In the genomic region with DNA sequence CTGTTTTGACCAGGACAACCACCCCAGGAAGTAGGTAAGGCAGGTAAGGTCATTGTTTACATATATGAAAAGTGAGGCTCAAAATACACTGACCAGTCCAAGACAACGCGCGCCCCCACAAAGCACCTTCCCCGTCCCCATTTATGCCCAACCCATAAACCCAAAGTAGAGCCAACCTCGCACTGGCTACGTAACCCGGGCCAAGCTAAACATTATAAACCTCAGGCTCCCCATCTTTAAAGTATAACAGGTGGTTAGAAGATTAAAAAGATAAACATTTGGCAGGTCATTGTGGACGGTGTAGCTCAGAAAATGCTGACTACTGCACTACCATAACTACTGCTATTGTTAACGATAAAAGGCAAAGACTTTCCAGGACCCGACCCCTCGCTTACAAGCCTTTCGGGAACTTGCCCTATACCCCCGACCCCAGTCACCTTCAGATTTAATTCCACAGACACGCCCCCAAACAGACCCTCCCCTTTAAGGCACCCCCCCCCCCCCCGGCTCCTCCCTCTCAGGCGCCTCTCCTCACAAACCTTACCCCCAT, we compare ENCODE assay signal across 8 cellular contexts. TPM values are rescaled to one million over a fixed set of nuclear protein-coding genes. Genes with fewer than 3 reads are reported as not detected.
DNase-seq lines count a peak whose midpoint lies in the region; ATAC-seq and TF ChIP-seq lines count a peak whose summit lies in the region.

No MANE protein-coding gene starts in this region.

- H3K4me1 ChIP-seq in OCI-LY7 (ENCODE audit: insufficient read depth, low read length, poor library complexity, severe bottlenecking): peaks cover 45% of the 10 kb centered on the region
- H3K4me1 ChIP-seq in mucosa of descending colon (ENCODE audit: low read depth): peaks cover 9% of the 10 kb centered on the region

- intact Hi-C loops in OCI-LY7 (cut with micrococcal nuclease; ENCODE audit: unreplicated experiment) (loop anchor here (1.0 kb wide), 2 partner anchors 23 to 42 kb away; a partner anchor contains a TSS), mucosa of descending colon (cut with DNase I, micrococcal nuclease) (no loop called here)

- no peaks in the 10 kb centered on the region for H3K9me2 ChIP-seq in OCI-LY7 (ENCODE audit: insufficient read depth, low read length)

- CTCF ChIA-PET in OCI-LY7 (lab: Charles Lee; ENCODE audit: unreplicated experiment): no interaction called here

- peaks cover 4% of the 10 kb centered on the region; the same call in 1 of the 2 replicates for H4K20me1 ChIP-seq in OCI-LY7 (ENCODE audit: insufficient read depth, low read length)

- no peak for TF ChIP-seq CTCF in OCI-LY7 (conservative IDR thresholded peaks at IDR 0.05; ENCODE audit: low read length)
- TF ChIP-seq CTCF in mucosa of descending colon (IDR thresholded peaks at IDR 0.05): no peak

- no peaks in the 10 kb centered on the region for H3K9me3 ChIP-seq in OCI-LY7 (ENCODE audit: low read length)
- H3K9me3 ChIP-seq in mucosa of descending colon: no peaks in the 10 kb centered on the region

- BruUV-seq in OCI-LY7 (replicated peaks; lab: Mats Ljungman, UMichigan): no TSS peak

- H3K27ac ChIP-seq in OCI-LY7 (ENCODE audit: low read depth, low read length, poor library complexity, severe bottlenecking): peak overlapping the region; percentile 62

- DNase-seq in NCI-H1092 treated with DMSO at 0.1 percent for 48 hours (lab: John Stamatoyannopoulos, UW): peak; percentile 49
- no peak for DNase-seq in NCI-H1092 (lab: John Stamatoyannopoulos, UW)
- peak; percentile 14 for DNase-seq in OCI-LY7 (ENCODE audit: low spot score)
- DNase-seq in dermis blood vessel endothelial cell: peak; percentile 35
- DNase-seq in mucosa of descending colon: peak; percentile 56 to 60 (median 59)
- DNase-seq in HCEC 1CT: no peak
- DNase-seq in occipital lobe (lab: John Stamatoyannopoulos, UW): no peak
- no peak for DNase-seq in NCI-H446 treated with DMSO at 0.1 percent for 48 hours (lab: John Stamatoyannopoulos, UW)

- H3K36me3 ChIP-seq in OCI-LY7 (ENCODE audit: insufficient read depth, low read length) (peaks cover 21% of the 10 kb centered on the region), mucosa of descending colon (ENCODE audit: low read depth) (peaks cover 5% of the 10 kb centered on the region)

- H3K4me3 ChIP-seq in OCI-LY7 (ENCODE audit: low read depth, low read length, poor library complexity, severe bottlenecking) (peak overlapping the region; percentile 98), mucosa of descending colon (peak overlapping the region; percentile 55)

- ATAC-seq in mucosa of descending colon: peak; percentile 22

- peak overlapping the region; percentile 70 for H3K4me2 ChIP-seq in OCI-LY7 (ENCODE audit: low read length)

- peak overlapping the region; percentile 44; the same call in 1 of the 2 replicates for H2AFZ ChIP-seq in OCI-LY7 (ENCODE audit: low read length)

- POLR2A ChIA-PET in OCI-LY7 (lab: Charles Lee): interaction anchor here (0.7 to 2.4 kb wide), 2 partner anchors 20 to 37 kb away, joined by 6 to 9 read pairs; no protein-coding TSS in a partner anchor

- H3K79me2 ChIP-seq in OCI-LY7 (ENCODE audit: insufficient read depth, low read depth, low read length): peaks cover 52% of the 10 kb centered on the region

RNA-seq across cellular contexts. Expression of a gene that starts 0.5 kb away (rescaled TPM):
- total RNA-seq in OCI-LY7 (2014; rRNA removed; shearing (Covaris generic)): 159 and 160 TPM in 2 replicates
- 148 and 172 TPM in 2 replicates for total RNA-seq in OCI-LY7 (2022)
- total RNA-seq in dermis blood vessel endothelial cell: 151 and 225 TPM in 2 replicates
- 100 to 1,000 TPM; 173 to 301 (median 248) TPM for total RNA-seq in mucosa of descending colon
- total RNA-seq in occipital lobe: 129 TPM

RNA-seq across cellular contexts. Expression of a gene that starts 0.8 kb away (rescaled TPM):
- total RNA-seq in OCI-LY7 (2014; rRNA removed; shearing (Covaris generic)): 15.3 and 21.1 TPM in 2 replicates
- total RNA-seq in OCI-LY7 (2022) (9.9 and 10.8 TPM in 2 replicates), dermis blood vessel endothelial cell (2.8 and 7.8 TPM in 2 replicates), mucosa of descending colon (1 to 10 TPM; 7.5 to 9.4 (median 9.4) TPM), occipital lobe (11.4 TPM)

RNA-seq across cellular contexts. Expression of a gene that starts 23.2 kb away (rescaled TPM):
- total RNA-seq in OCI-LY7 (2014; rRNA removed; shearing (Covaris generic)): 50.7 and 64.1 TPM in 2 replicates
- 58.6 and 61.8 TPM in 2 replicates for total RNA-seq in OCI-LY7 (2022)
- total RNA-seq in dermis blood vessel endothelial cell: 100 and 111 TPM in 2 replicates
- 100 to 1,000 TPM in 2 of 3 donors, 10 to 100 TPM in 1; 82.0 to 114 (median 107) TPM for total RNA-seq in mucosa of descending colon
- total RNA-seq in occipital lobe: 41.0 TPM

RNA-seq across cellular contexts. Expression of a gene that starts 25.9 kb away (rescaled TPM):
- total RNA-seq in OCI-LY7 (2014; rRNA removed; shearing (Covaris generic)): not detected in 2 replicates
- total RNA-seq in OCI-LY7 (2022) (not detected in 2 replicates), dermis blood vessel endothelial cell (not detected in 2 replicates), mucosa of descending colon (under 1 TPM in 1 of 3 donors, not detected in 2; 0.39 TPM), occipital lobe (not detected)

RNA-seq across cellular contexts. Expression of a gene that starts 32.6 kb away (rescaled TPM):
- 48.2 and 77.7 TPM in 2 replicates for total RNA-seq in OCI-LY7 (2014; rRNA removed; shearing (Covaris generic))
- total RNA-seq in OCI-LY7 (2022): 61.2 and 62.4 TPM in 2 replicates
- 24.7 and 26.8 TPM in 2 replicates for total RNA-seq in dermis blood vessel endothelial cell
- total RNA-seq in mucosa of descending colon: 10 to 100 TPM; 37.9 to 52.1 (median 39.0) TPM
- total RNA-seq in occipital lobe: 11.7 TPM

Comparison
In these comparisons a context has a peak if more than half of its experiments do, and no peak if none do; other contexts are left out.
1. DNase-seq: peak in NCI-H1092 treated with DMSO at 0.1 percent for 48 hours (single experiment), OCI-LY7 (single experiment), dermis blood vessel endothelial cell (single experiment) and mucosa of descending colon (3 of 3); none in NCI-H1092 (single experiment), HCEC 1CT (single experiment), occipital lobe (single experiment) and NCI-H446 treated with DMSO at 0.1 percent for 48 hours (single experiment).